8 cellular contexts compared by ENCODE assay signal in genomic region chr3:13346481-13347389, GRCh38.
DNase-seq lines count a peak whose midpoint lies in the region; ATAC-seq and TF ChIP-seq lines count a peak whose summit lies in the region.

No MANE protein-coding gene starts in this region.

- H3K23ac ChIP-seq in mesenchymal stem cell (ENCODE audit: low read length in 2 of 2) = peak overlapping the region in 1 of 2 experiments; percentile 29

- no peaks in the 10 kb centered on the region for H3K9me3 Mint-ChIP-seq in effector memory CD8-positive, alpha-beta T cell

- no peak overlapping the region for H2BK15ac ChIP-seq in mesenchymal stem cell (ENCODE audit: low read depth, poor library complexity, severe bottlenecking)

- ATAC-seq in effector memory CD8-positive, alpha-beta T cell (replicated peaks) = peak; percentile 87

- no peak overlapping the region for H2BK120ac ChIP-seq in mesenchymal stem cell (ENCODE audit: low read depth, low read length)

- no peak overlapping the region for H4K91ac ChIP-seq in mesenchymal stem cell (ENCODE audit: low read length)

- peaks cover 30% of the 10 kb centered on the region for H3K4me1 ChIP-seq in mesenchymal stem cell (ENCODE audit: control insufficient read depth, insufficient read depth, low read depth, low read length)

- no peak overlapping the region for H2BK5ac ChIP-seq in mesenchymal stem cell (ENCODE audit: low read depth, low read length, poor library complexity, severe bottlenecking)

- no peak overlapping the region for H3K14ac ChIP-seq in mesenchymal stem cell (ENCODE audit: low read length in 2 of 2)

- peaks cover 0 to 65% of the 10 kb centered on the region in 2 experiments for H3K27me3 ChIP-seq in mesenchymal stem cell (ENCODE audit: control insufficient read depth in 1 of 2, insufficient read depth in 1 of 2, low read length in 2 of 2)

- H3K4ac ChIP-seq in mesenchymal stem cell (ENCODE audit: low read depth in 1 of 2, low read length in 2 of 2) = no peak overlapping the region

- no peak overlapping the region for H3K4me3 ChIP-seq in mesenchymal stem cell (ENCODE audit: insufficient read depth in 1 of 2, low read depth in 1 of 2, low read length in 2 of 2)

- H2AFZ ChIP-seq in mesenchymal stem cell (ENCODE audit: low read depth, low read length) = no peak overlapping the region

- TF ChIP-seq CTCF in GM13977 (IDR thresholded peaks at IDR 0.05; ENCODE audit: extremely low read depth, insufficient read depth, missing control alignments) = no peak

- no peak overlapping the region for H3K9ac ChIP-seq in mesenchymal stem cell (ENCODE audit: low read length)

- no peaks in the 10 kb centered on the region for H3K27me3 Mint-ChIP-seq in effector memory CD8-positive, alpha-beta T cell

- no peak overlapping the region for H2BK12ac ChIP-seq in mesenchymal stem cell (ENCODE audit: low read length in 2 of 2)

- H3K4me2 ChIP-seq in mesenchymal stem cell (ENCODE audit: low read length, poor library complexity, severe bottlenecking) = no peak overlapping the region

- H3K36me3 ChIP-seq in KOPT-K1 (ENCODE audit: insufficient read depth, low read length) = peaks cover 99% of the 10 kb centered on the region
- H3K36me3 ChIP-seq in mesenchymal stem cell (ENCODE audit: control insufficient read depth in 1 of 2, insufficient read depth in 2 of 2, low read depth in 1 of 2, low read length in 2 of 2) = no peaks in the 10 kb centered on the region

- DNase-seq in activated CD4-positive, alpha-beta T cell treated with anti-CD3 and anti-CD28 coated beads, Interleukin-2, amount 50 U/mL, for 24 hours (ENCODE audit: low read depth in 1 of 2, low spot score in 1 of 2) = peak; percentile 54 to 65
- peak; percentile 59 to 66 (median 63) for DNase-seq in effector memory CD8-positive, alpha-beta T cell
- DNase-seq in stimulated activated CD4-positive, alpha-beta T cell treated with anti-CD3 and anti-CD28 coated beads, Interleukin-12 subunit alpha, Interleukin-12 subunit beta, amount 100 ng/mL, for 48 hours (ENCODE audit: low read depth in 2 of 3, low spot score in 1 of 3) = peak; percentile 52 to 69 (median 59)
- DNase-seq in GM13977 (ENCODE audit: low spot score) (no peak), SKM-1 treated with dmso at 0.1 percent for 144 hours (lab: John Stamatoyannopoulos, UW; ENCODE audit: unreplicated experiment) (no peak), DMS53 (lab: John Stamatoyannopoulos, UW) (no peak), mesenchymal stem cell (no peak)

- no peak overlapping the region for H2AK5ac ChIP-seq in mesenchymal stem cell (ENCODE audit: low read length, severe bottlenecking)

- WGBS in mesenchymal stem cell = 69% methylated on average over 23 of the region's 23 CpGs

- H3K9me3 ChIP-seq in KOPT-K1 (ENCODE audit: insufficient read depth, low read length, poor library complexity, severe bottlenecking) (no peaks in the 10 kb centered on the region), mesenchymal stem cell (ENCODE audit: control insufficient read depth, low read length) (no peaks in the 10 kb centered on the region)

- peaks cover 50% of the 10 kb centered on the region for H3K36me3 Mint-ChIP-seq in effector memory CD8-positive, alpha-beta T cell (ENCODE audit: insufficient read depth)

- H3K18ac ChIP-seq in mesenchymal stem cell (ENCODE audit: low read depth in 1 of 2, low read length in 2 of 2) = no peak overlapping the region

- peaks cover 34 to 38% of the 10 kb centered on the region in 2 donors for H3K4me1 Mint-ChIP-seq in effector memory CD8-positive, alpha-beta T cell (ENCODE audit: low read depth in 2 of 2)

- H3K27ac ChIP-seq in KOPT-K1 (ENCODE audit: low read depth, low read length, poor library complexity, severe bottlenecking) (peak overlapping the region; percentile 21), mesenchymal stem cell (ENCODE audit: low read length, poor library complexity, severe bottlenecking) (no peak overlapping the region)

- no peak overlapping the region for H4K8ac ChIP-seq in mesenchymal stem cell (ENCODE audit: low read length)

- no peaks in the 10 kb centered on the region for H3K79me1 ChIP-seq in mesenchymal stem cell (replicated peaks; ENCODE audit: low read length, poor library complexity, severe bottlenecking)

- peak overlapping the region; percentile 85 to 88 for H3K27ac Mint-ChIP-seq in effector memory CD8-positive, alpha-beta T cell

- in situ Hi-C loops in GM13977 (cut with MboI; ENCODE audit: low pct_unique_long_range_greater_than_20kb, low sequenced_read_pairs, unreplicated experiment) = no loop called here

- H3K4me3 Mint-ChIP-seq in effector memory CD8-positive, alpha-beta T cell = peak overlapping the region; percentile 27 to 59

Comparison
In these comparisons a context has a peak if more than half of its experiments do, and no peak if none do; other contexts are left out.
1. DNase-seq: peak in activated CD4-positive, alpha-beta T cell treated with anti-CD3 and anti-CD28 coated beads, Interleukin-2, amount 50 U/mL, for 24 hours (2 of 2), effector memory CD8-positive, alpha-beta T cell (3 of 3) and stimulated activated CD4-positive, alpha-beta T cell treated with anti-CD3 and anti-CD28 coated beads, Interleukin-12 subunit alpha, Interleukin-12 subunit beta, amount 100 ng/mL, for 48 hours (3 of 3); none in GM13977 (single experiment), SKM-1 treated with dmso at 0.1 percent for 144 hours (single experiment), DMS53 (single experiment) and mesenchymal stem cell (single experiment).